Comparison of ENCODE assay signal across 8 cellular contexts in genomic region chr15:84600687-84601554, GRCh38. TPM values are rescaled to one million over a fixed set of nuclear protein-coding genes. Genes with fewer than 3 reads are reported as not detected.
DNase-seq lines count a peak whose midpoint lies in the region; ATAC-seq and TF ChIP-seq lines count a peak whose summit lies in the region.

Gene ZSCAN2 (plus strand): TSS chr15:84601009. CDS start chr15:84603928, 2,919 bp downstream.

- peaks cover 3% of the 10 kb centered on the region for H3K36me3 Mint-ChIP-seq in IgD-negative memory B cell

- H3K9me3 Mint-ChIP-seq in IgD-negative memory B cell: no peaks in the 10 kb centered on the region

- peaks cover 38 to 48% (median 47%) of the 10 kb centered on the region in 3 donors for H3K4me1 Mint-ChIP-seq in IgD-negative memory B cell

- peak; percentile 89 for ATAC-seq in GM21576 (IDR thresholded peaks at IDR 0.05; ENCODE audit: unreplicated experiment)

- TF ChIP-seq CTCF in epithelial cell of proximal tubule (conservative IDR thresholded peaks at IDR 0.05; ENCODE audit: low read depth, low read length): no peak

- DNase-seq in DMS114 treated with DMSO at 0.1 percent for 48 hours (lab: John Stamatoyannopoulos, UW; ENCODE audit: unreplicated experiment) (peak; percentile 97), OCI-M1 (lab: John Stamatoyannopoulos, UW) (peak; percentile 95), activated T-cell treated with anti-CD3 and anti-CD28 coated beads for 48 hours (ENCODE audit: low read depth) (peak; percentile 92), epithelial cell of proximal tubule (ENCODE audit: low read depth) (peak; percentile 43), mucosa of gallbladder (ENCODE audit: low spot score) (peak; percentile 96)
- DNase-seq in stimulated activated CD8-positive, alpha-beta memory T cell treated with anti-CD3 and anti-CD28 coated beads, Interleukin-4, amount 100 ng/mL, for 24 hours (ENCODE audit: low read depth): peak; percentile 94

- H3K27me3 Mint-ChIP-seq in IgD-negative memory B cell: no peaks in the 10 kb centered on the region

- H3K4me3 Mint-ChIP-seq in IgD-negative memory B cell: peak within 1 kb of the TSS; percentile 94 to 99 (median 96)

- peak within 1 kb of the TSS; percentile 91 for H3K4me3 ChIP-seq in epithelial cell of proximal tubule (ENCODE audit: low read depth, low read length)

- H3K27ac Mint-ChIP-seq in IgD-negative memory B cell: peak within 1 kb of the TSS; percentile 86 to 94 (median 91)

RNA-seq across cellular contexts. Expression of gene ZSCAN2, which starts in this region (rescaled TPM):
- 13.1 TPM for polyA plus RNA-seq in IgD-negative memory B cell
- total RNA-seq in epithelial cell of proximal tubule (22.6 and 34.0 TPM in 2 replicates), mucosa of gallbladder (15.3 TPM)

Comparison
In these comparisons a context has a peak if more than half of its experiments do, and no peak if none do; other contexts are left out.
1. Peak in every context shown above with its lines: DNase-seq, ATAC-seq and H3K4me3 ChIP-seq.
2. DNase-seq: peak in every context shown above with its lines; median percentile 97 in DMS114 treated with DMSO at 0.1 percent for 48 hours; 96 in mucosa of gallbladder; 95 in OCI-M1; 94 in stimulated activated CD8-positive, alpha-beta memory T cell treated with anti-CD3 and anti-CD28 coated beads, Interleukin-4, amount 100 ng/mL, for 24 hours; 92 in activated T-cell treated with anti-CD3 and anti-CD28 coated beads for 48 hours; 43 in epithelial cell of proximal tubule.